In genomic region chr1:227315500-227316346, GRCh38 we compare ENCODE assay signal across 10 cellular contexts. TPM values are rescaled to one million over a fixed set of nuclear protein-coding genes. Genes with fewer than 3 reads are reported as not detected.
DNase-seq lines count a peak whose midpoint lies in the region; ATAC-seq and TF ChIP-seq lines count a peak whose summit lies in the region.
"Had no signal": no experiment of that assay in that cellular context is flagged by ENCODE, and none has a peak within 500 bp of the region (broad histone marks: within the 10 kb centered on the region; RNA-seq: fewer than 3 reads in every experiment).

No MANE protein-coding gene starts in this region.

- POLR2A ChIA-PET in WTC11 (lab: Charles Lee), result no interaction called here
- POLR2A ChIA-PET in naive thymus-derived CD8-positive, alpha-beta T cell (lab: Charles Lee), result interaction anchor here (0.7 kb wide), 1 partner anchor 377 kb away, joined by 3 read pairs; no protein-coding TSS in a partner anchor

- peak overlapping the region; percentile 86 for H3K4me3 ChIP-seq in skeletal muscle satellite cell (ENCODE audit: low read length)
- H3K4me3 ChIP-seq: GM12878 had no signal

- H3K27me3 Mint-ChIP-seq in natural killer cell treated with Interleukin-12 subunit alpha and Interleukin-12 subunit beta and Interleukin-15 and Interleukin-18, amount 100 ng/mL, for 72 hours, result peaks cover 22 to 55% of the 10 kb centered on the region in 2 donors
- H3K27me3 Mint-ChIP-seq in natural killer cell (ENCODE audit: low read depth in 2 of 2) (peaks cover 50 to 65% of the 10 kb centered on the region in 2 donors), WTC11 (ENCODE audit: low read depth) (no peaks in the 10 kb centered on the region)
- H3K27me3 Mint-ChIP-seq in naive thymus-derived CD8-positive, alpha-beta T cell, result peaks cover 41 to 67% (median 56%) of the 10 kb centered on the region in 5 donors

- no peak for ATAC-seq in natural killer cell treated with Interleukin-12 subunit alpha and Interleukin-12 subunit beta and Interleukin-15 and Interleukin-18, amount 100 ng/mL, for 72 hours
- ATAC-seq in natural killer cell (no peak), WTC11 (no peak), left ventricle myocardium superior (peak; percentile 15), GM21723 (IDR thresholded peaks at IDR 0.05; ENCODE audit: unreplicated experiment) (no peak)
- no peak for ATAC-seq in naive thymus-derived CD8-positive, alpha-beta T cell
- ATAC-seq: GM12878 had no signal

- H3K4me1 ChIP-seq in skeletal muscle satellite cell (ENCODE audit: control insufficient read depth, insufficient read depth, low read length), result peaks cover 15% of the 10 kb centered on the region

- H3K9me3 Mint-ChIP-seq in natural killer cell treated with Interleukin-12 subunit alpha and Interleukin-12 subunit beta and Interleukin-15 and Interleukin-18, amount 100 ng/mL, for 72 hours, result no peaks in the 10 kb centered on the region
- no peaks in the 10 kb centered on the region for H3K9me3 Mint-ChIP-seq in natural killer cell
- no peaks in the 10 kb centered on the region for H3K9me3 Mint-ChIP-seq in WTC11
- H3K9me3 Mint-ChIP-seq in naive thymus-derived CD8-positive, alpha-beta T cell, result peaks cover 0 to 9% (median 0%) of the 10 kb centered on the region in 9 donors

- no peaks in the 10 kb centered on the region for H3K36me3 ChIP-seq in skeletal muscle satellite cell (ENCODE audit: insufficient read depth, low read length)

- CTCF ChIA-PET in WTC11 (lab: Charles Lee), result no interaction called here

- TF ChIP-seq CTCF in natural killer cell (IDR thresholded peaks at IDR 0.05) (no peak), WTC11 (IDR thresholded peaks at IDR 0.05) (no peak)

- H3K4me2 ChIP-seq in skeletal muscle satellite cell (ENCODE audit: low read length), result peak overlapping the region; percentile 99

- peaks cover 0 to 2% of the 10 kb centered on the region in 2 donors for H3K4me1 Mint-ChIP-seq in natural killer cell treated with Interleukin-12 subunit alpha and Interleukin-12 subunit beta and Interleukin-15 and Interleukin-18, amount 100 ng/mL, for 72 hours (ENCODE audit: low read depth in 2 of 2)
- peaks cover 0 to 6% of the 10 kb centered on the region in 2 donors for H3K4me1 Mint-ChIP-seq in natural killer cell
- peaks cover 40% of the 10 kb centered on the region for H3K4me1 Mint-ChIP-seq in WTC11
- H3K4me1 Mint-ChIP-seq in naive thymus-derived CD8-positive, alpha-beta T cell, result peaks cover 0 to 12% (median 9%) of the 10 kb centered on the region in 4 donors

- peak overlapping the region; percentile 25 for H3K4me3 Mint-ChIP-seq in natural killer cell treated with Interleukin-12 subunit alpha and Interleukin-12 subunit beta and Interleukin-15 and Interleukin-18, amount 100 ng/mL, for 72 hours
- H3K4me3 Mint-ChIP-seq in natural killer cell (no peak overlapping the region), WTC11 (peak overlapping the region; percentile 90)
- no peak overlapping the region for H3K4me3 Mint-ChIP-seq in naive thymus-derived CD8-positive, alpha-beta T cell
- H3K4me3 Mint-ChIP-seq: activated naive CD8-positive, alpha-beta T cell had no signal

- H3K27me3 ChIP-seq in skeletal muscle satellite cell (ENCODE audit: control insufficient read depth, insufficient read depth, low read length), result no peaks in the 10 kb centered on the region

- H3K36me3 Mint-ChIP-seq in natural killer cell treated with Interleukin-12 subunit alpha and Interleukin-12 subunit beta and Interleukin-15 and Interleukin-18, amount 100 ng/mL, for 72 hours, result no peaks in the 10 kb centered on the region
- H3K36me3 Mint-ChIP-seq in natural killer cell (no peaks in the 10 kb centered on the region), WTC11 (no peaks in the 10 kb centered on the region)
- H3K36me3 Mint-ChIP-seq in naive thymus-derived CD8-positive, alpha-beta T cell, result peaks cover 0 to 10% (median 2%) of the 10 kb centered on the region in 3 donors
- H3K36me3 Mint-ChIP-seq: activated naive CD8-positive, alpha-beta T cell had no signal

- intact Hi-C loops in natural killer cell (cut with micrococcal nuclease) (no loop called here), left ventricle myocardium superior (cut with micrococcal nuclease) (no loop called here)

- no peak overlapping the region for H3K27ac Mint-ChIP-seq in natural killer cell treated with Interleukin-12 subunit alpha and Interleukin-12 subunit beta and Interleukin-15 and Interleukin-18, amount 100 ng/mL, for 72 hours
- no peak overlapping the region for H3K27ac Mint-ChIP-seq in natural killer cell
- no peak overlapping the region for H3K27ac Mint-ChIP-seq in WTC11
- peak overlapping the region in 1 of 10 donors; percentile 19 for H3K27ac Mint-ChIP-seq in naive thymus-derived CD8-positive, alpha-beta T cell
- H3K27ac Mint-ChIP-seq: activated naive CD8-positive, alpha-beta T cell had no signal

- DNase-seq in natural killer cell treated with Interleukin-12 subunit alpha and Interleukin-12 subunit beta and Interleukin-15 and Interleukin-18, amount 100 ng/mL, for 72 hours (ENCODE audit: low spot score), result no peak
- DNase-seq in natural killer cell, result no peak
- DNase-seq in WTC11 (ENCODE audit: low spot score), result no peak
- DNase-seq in left ventricle myocardium superior, result no peak
- DNase-seq in NCI-H1694 (lab: John Stamatoyannopoulos, UW), result no peak
- DNase-seq in naive thymus-derived CD8-positive, alpha-beta T cell, result no peak

- no peaks in the 10 kb centered on the region for H3K9me3 ChIP-seq in skeletal muscle satellite cell (replicated peaks; ENCODE audit: low read length)

- peak overlapping the region; percentile 91 for H3K9ac ChIP-seq in skeletal muscle satellite cell (ENCODE audit: low read depth, low read length)

TF ChIP-seq in WTC11, 78 proteins besides CTCF, POLR2A, EP300 and RAD21:
- TF ChIP-seq RORB (CRISPR knock-in tag; IDR thresholded peaks at IDR 0.05), result no peak
- no peak for TF ChIP-seq IRF2 (CRISPR knock-in tag; IDR thresholded peaks at IDR 0.05; ENCODE audit: borderline replicate concordance, low read depth)
- no peak for TF ChIP-seq IRF1 (CRISPR knock-in tag; IDR thresholded peaks at IDR 0.05)

RNA-seq across cellular contexts. Expression of gene CDC42BPA, which starts 2.6 kb away (rescaled TPM):
- total RNA-seq in natural killer cell treated with Interleukin-12 subunit alpha and Interleukin-12 subunit beta and Interleukin-15 and Interleukin-18, amount 100 ng/mL, for 72 hours, result 1 to 10 TPM in 1 of 2 donors, under 1 TPM in 1; 0.64 to 2.8 TPM
- 1 to 10 TPM in 1 of 3 donors, under 1 TPM in 2; 0.14 to 2.4 (median 0.77) TPM for total RNA-seq in natural killer cell
- 22.2 to 25.2 TPM (median 22.9 TPM) in 3 replicates for total RNA-seq in WTC11 (2021)
- 37.4 TPM for total RNA-seq in left ventricle myocardium superior
- total RNA-seq in skeletal muscle satellite cell (2012; rRNA removed), result 30.4 and 31.7 TPM in 2 replicates
- total RNA-seq in naive thymus-derived CD8-positive, alpha-beta T cell, result 1 to 10 TPM; 1.3 to 1.5 TPM
- polyA plus RNA-seq in naive thymus-derived CD8-positive, alpha-beta T cell, result under 1 TPM; 0.01 to 0.18 (median 0.09) TPM

Comparison
In these comparisons a context has a peak if more than half of its experiments do, and no peak if none do; other contexts are left out.
1. H3K4me3 Mint-ChIP-seq: peak in natural killer cell treated with Interleukin-12 subunit alpha and Interleukin-12 subunit beta and Interleukin-15 and Interleukin-18, amount 100 ng/mL, for 72 hours (single experiment) and WTC11 (single experiment); none in natural killer cell (single experiment) and naive thymus-derived CD8-positive, alpha-beta T cell (0 of 10).